Comparison of ENCODE assay signal across 12 cellular contexts in the genomic region with DNA sequence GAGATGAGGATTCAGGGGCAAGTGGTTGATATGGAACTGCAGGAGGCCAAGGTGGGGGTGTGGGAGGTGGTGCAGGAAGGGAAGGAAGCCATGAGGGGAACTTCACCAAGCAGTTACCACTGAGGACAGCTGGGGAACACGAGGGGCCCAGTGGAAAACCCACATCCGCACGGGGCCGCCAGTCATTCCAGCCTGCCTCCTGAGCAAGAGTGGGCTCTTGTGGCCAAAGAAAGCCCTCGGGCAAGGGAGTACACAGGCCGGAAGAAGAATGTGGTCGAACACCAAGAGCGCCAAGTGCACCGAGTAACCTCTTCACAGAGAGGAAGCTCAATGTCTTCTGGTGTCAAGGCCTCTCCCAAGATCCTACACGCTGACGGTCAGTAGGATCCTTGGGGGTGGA.
DNase-seq lines count a peak whose midpoint lies in the region; ATAC-seq and TF ChIP-seq lines count a peak whose summit lies in the region.
"Had no signal": no experiment of that assay in that cellular context is flagged by ENCODE, and none has a peak within 500 bp of the region (broad histone marks: within the 10 kb centered on the region; RNA-seq: fewer than 3 reads in every experiment).

No MANE protein-coding gene starts in this region.

- no peaks in the 10 kb centered on the region for H3K4me1 ChIP-seq in GM23338 (ENCODE audit: insufficient read depth)

- no peak overlapping the region for H3K4me3 ChIP-seq in GM23338

- H3K9me3 Mint-ChIP-seq in GM23338 = peaks cover 23% of the 10 kb centered on the region
- H3K9me3 Mint-ChIP-seq in nephron = peaks cover 18% of the 10 kb centered on the region

- peaks cover 13% of the 10 kb centered on the region for H3K36me3 Mint-ChIP-seq in GM23338 (ENCODE audit: low read depth)
- H3K36me3 Mint-ChIP-seq in nephron (ENCODE audit: low read depth) = peaks cover 5% of the 10 kb centered on the region
- H3K36me3 Mint-ChIP-seq: naive B cell had no signal

- no peak overlapping the region for H3K4me3 Mint-ChIP-seq in GM23338
- no peak overlapping the region for H3K4me3 Mint-ChIP-seq in nephron

- H3K27me3 Mint-ChIP-seq in GM23338 (ENCODE audit: insufficient read depth, low read depth, poor library complexity) (peaks cover 4% of the 10 kb centered on the region), nephron (ENCODE audit: low read depth) (no peaks in the 10 kb centered on the region)
- H3K27me3 Mint-ChIP-seq: naive B cell had no signal

- H3K79me2 ChIP-seq in GM23338 (replicated peaks; ENCODE audit: insufficient read depth) = no peaks in the 10 kb centered on the region

- DNase-seq in ELF-1 (ENCODE audit: low read depth, low spot score) = peak; percentile 12
- no peak for DNase-seq in GM23338 (ENCODE audit: low spot score)
- DNase-seq in activated CD8-positive, alpha-beta memory T cell treated with anti-CD3 and anti-CD28 coated beads, Interleukin-2, amount 50 U/mL, for 48 hours = peak; percentile 67
- no peak for DNase-seq in NCI-H2029 treated with DMSO at 0.1 percent for 48 hours (lab: John Stamatoyannopoulos, UW)
- DNase-seq in kidney tubule cell (ENCODE audit: low spot score) = no peak
- DNase-seq: DMS79; naive B cell; NCI-H1105; stimulated activated CD4-positive, alpha-beta T cell treated with anti-CD3 and anti-CD28 coated beads, Interleukin-4, amount 100 ng/mL, for 1 hour had no signal

- no peaks in the 10 kb centered on the region for H3K4me1 Mint-ChIP-seq in GM23338
- H3K4me1 Mint-ChIP-seq in nephron = peaks cover 29% of the 10 kb centered on the region

- H3K4me2 ChIP-seq in GM23338 = no peak overlapping the region

- H2AFZ ChIP-seq in GM23338 = peak overlapping the region; percentile 10; the same call in 1 of the 2 replicates

- TF ChIP-seq CTCF in GM23338 (conservative IDR thresholded peaks at IDR 0.05; ENCODE audit: low read depth in 2 of 2) = no peak
- TF ChIP-seq CTCF in nephron (IDR thresholded peaks at IDR 0.05; ENCODE audit: unreplicated experiment in 3 of 3) = no peak

- 0 out of 2 replicates have a peak, but pooled peaks cover 3% of the 10 kb centered on the region for H3K36me3 ChIP-seq in GM23338 (ENCODE audit: insufficient read depth)

- no peaks in the 10 kb centered on the region for H4K20me1 ChIP-seq in GM23338 (replicated peaks; ENCODE audit: insufficient read depth)

- H3K27ac ChIP-seq in GM23338 (ENCODE audit: low read depth) = no peak overlapping the region

- no peak for ATAC-seq in GM23338
- ATAC-seq in HG03469 (IDR thresholded peaks at IDR 0.05; ENCODE audit: unreplicated experiment) = no peak
- ATAC-seq in GM18867 (IDR thresholded peaks at IDR 0.05; ENCODE audit: unreplicated experiment) = no peak

- H3K27ac Mint-ChIP-seq in GM23338 (no peak overlapping the region), nephron (peak overlapping the region; percentile 17 to 87 (median 49))

- no peaks in the 10 kb centered on the region for H3F3A ChIP-seq in GM23338 (replicated peaks; ENCODE audit: low read depth)

- peaks cover 4% of the 10 kb centered on the region for H3K9me2 ChIP-seq in GM23338 (ENCODE audit: insufficient read depth)

- no peaks in the 10 kb centered on the region for H3K27me3 ChIP-seq in GM23338 (ENCODE audit: insufficient read depth)

TF ChIP-seq in GM23338, 12 proteins besides CTCF, POLR2A, EP300 and RAD21:
- no peak for TF ChIP-seq JUNB (IDR thresholded peaks at IDR 0.05; ENCODE audit: unreplicated experiment)
- no peak for TF ChIP-seq ZNF462 (CRISPR knock-in tag; IDR thresholded peaks at IDR 0.05)
- TF ChIP-seq, protein P1, sequence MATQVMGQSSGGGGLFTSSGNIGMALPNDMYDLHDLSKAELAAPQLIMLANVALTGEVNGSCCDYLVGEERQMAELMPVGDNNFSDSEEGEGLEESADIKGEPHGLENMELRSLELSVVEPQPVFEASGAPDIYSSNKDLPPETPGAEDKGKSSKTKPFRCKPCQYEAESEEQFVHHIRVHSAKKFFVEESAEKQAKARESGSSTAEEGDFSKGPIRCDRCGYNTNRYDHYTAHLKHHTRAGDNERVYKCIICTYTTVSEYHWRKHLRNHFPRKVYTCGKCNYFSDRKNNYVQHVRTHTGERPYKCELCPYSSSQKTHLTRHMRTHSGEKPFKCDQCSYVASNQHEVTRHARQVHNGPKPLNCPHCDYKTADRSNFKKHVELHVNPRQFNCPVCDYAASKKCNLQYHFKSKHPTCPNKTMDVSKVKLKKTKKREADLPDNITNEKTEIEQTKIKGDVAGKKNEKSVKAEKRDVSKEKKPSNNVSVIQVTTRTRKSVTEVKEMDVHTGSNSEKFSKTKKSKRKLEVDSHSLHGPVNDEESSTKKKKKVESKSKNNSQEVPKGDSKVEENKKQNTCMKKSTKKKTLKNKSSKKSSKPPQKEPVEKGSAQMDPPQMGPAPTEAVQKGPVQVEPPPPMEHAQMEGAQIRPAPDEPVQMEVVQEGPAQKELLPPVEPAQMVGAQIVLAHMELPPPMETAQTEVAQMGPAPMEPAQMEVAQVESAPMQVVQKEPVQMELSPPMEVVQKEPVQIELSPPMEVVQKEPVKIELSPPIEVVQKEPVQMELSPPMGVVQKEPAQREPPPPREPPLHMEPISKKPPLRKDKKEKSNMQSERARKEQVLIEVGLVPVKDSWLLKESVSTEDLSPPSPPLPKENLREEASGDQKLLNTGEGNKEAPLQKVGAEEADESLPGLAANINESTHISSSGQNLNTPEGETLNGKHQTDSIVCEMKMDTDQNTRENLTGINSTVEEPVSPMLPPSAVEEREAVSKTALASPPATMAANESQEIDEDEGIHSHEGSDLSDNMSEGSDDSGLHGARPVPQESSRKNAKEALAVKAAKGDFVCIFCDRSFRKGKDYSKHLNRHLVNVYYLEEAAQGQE (IDR thresholded peaks at IDR 0.05; ENCODE audit: unreplicated experiment) = no peak
- TF ChIP-seq NANOG (IDR thresholded peaks at IDR 0.05; ENCODE audit: borderline replicate concordance) = no peak
- TF ChIP-seq POLR2AphosphoS5 (IDR thresholded peaks at IDR 0.05; ENCODE audit: low read depth) = no peak
- no peak for TF ChIP-seq EZH2 (IDR thresholded peaks at IDR 0.05; ENCODE audit: low read depth, unreplicated experiment)
- TF ChIP-seq CREB1 (CRISPR knock-in tag; IDR thresholded peaks at IDR 0.05; ENCODE audit: low read depth) = no peak
- TF ChIP-seq ZNF331 (CRISPR knock-in tag; IDR thresholded peaks at IDR 0.05; ENCODE audit: low read depth) = no peak
- no peak for TF ChIP-seq ZNF114 (CRISPR knock-in tag; IDR thresholded peaks at IDR 0.05)
- TF ChIP-seq STAT1 (IDR thresholded peaks at IDR 0.05; ENCODE audit: unreplicated experiment) = no peak

Comparison
In these comparisons a context has a peak if more than half of its experiments do, and no peak if none do; other contexts are left out.
1. DNase-seq: peak in ELF-1 (single experiment) and activated CD8-positive, alpha-beta memory T cell treated with anti-CD3 and anti-CD28 coated beads, Interleukin-2, amount 50 U/mL, for 48 hours (single experiment); none in GM23338 (single experiment), NCI-H2029 treated with DMSO at 0.1 percent for 48 hours (single experiment) and kidney tubule cell (single experiment).